ENCODE assay signal across 15 cellular contexts in the genomic region with DNA sequence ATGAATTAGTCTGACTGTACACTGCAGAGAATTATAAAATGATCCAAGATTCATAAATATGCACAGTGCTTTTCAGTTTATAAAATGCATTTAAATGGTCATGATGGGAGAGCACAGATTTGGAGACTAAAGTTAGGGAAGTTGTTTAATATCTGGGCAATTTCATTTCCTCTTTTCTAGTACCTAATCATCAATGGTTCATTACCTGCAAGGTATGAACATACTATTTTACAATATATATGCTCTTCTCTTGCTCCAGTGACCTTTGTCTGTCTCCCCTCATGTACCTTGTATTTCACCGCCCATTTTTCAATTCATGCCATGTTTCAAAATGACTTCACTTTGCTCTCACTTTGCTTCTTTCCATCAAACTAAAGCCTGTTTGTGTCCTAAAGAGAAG.
DNase-seq lines count a peak whose midpoint lies in the region; ATAC-seq, FAIRE-seq and TF ChIP-seq lines count a peak whose summit lies in the region.
"Had no signal": no experiment of that assay in that cellular context is flagged by ENCODE, and none has a peak within 500 bp of the region (broad histone marks: within the 10 kb centered on the region; RNA-seq: fewer than 3 reads in every experiment).

No MANE protein-coding gene starts in this region.

- no peaks in the 10 kb centered on the region for H4K20me1 ChIP-seq in GM12878 (ENCODE audit: control insufficient read depth, insufficient read depth)
- no peaks in the 10 kb centered on the region for H4K20me1 ChIP-seq in neural cell (ENCODE audit: insufficient read depth)
- H4K20me1 ChIP-seq: BLaER1 treated with 17β-estradiol and CSF1 and Interleukin-3, amounts not matched to agents 10 nM and 100 nM had no signal

- H3K9me3 ChIP-seq in GM12878 (replicated peaks; ENCODE audit: control insufficient read depth, insufficient read depth, low read length) (no peaks in the 10 kb centered on the region), neural cell (ENCODE audit: low read length) (no peaks in the 10 kb centered on the region), esophagus squamous epithelium (no peaks in the 10 kb centered on the region)
- H3K9me3 ChIP-seq: BLaER1 treated with 17β-estradiol and CSF1 and Interleukin-3, amounts not matched to agents 10 nM and 100 nM had no signal

- RAD21 ChIA-PET in GM12878 (lab: Charles Lee; ENCODE audit: unreplicated experiment) = no interaction called here

- peak; percentile 51 for ATAC-seq in HG02870 (IDR thresholded peaks at IDR 0.05; ENCODE audit: unreplicated experiment)
- peak; percentile 70 for ATAC-seq in GM12878
- no peak for ATAC-seq in HG02885 (IDR thresholded peaks at IDR 0.05; ENCODE audit: poor library complexity, unreplicated experiment)
- ATAC-seq: K562 had no signal

- peaks cover 3% of the 10 kb centered on the region; the same call in 1 of the 2 replicates for H3K4me1 ChIP-seq in GM12878 (ENCODE audit: control insufficient read depth, insufficient read depth, low read length)
- H3K4me1 ChIP-seq in esophagus squamous epithelium = no peaks in the 10 kb centered on the region
- H3K4me1 ChIP-seq: BLaER1 treated with 17β-estradiol and CSF1 and Interleukin-3, amounts not matched to agents 10 nM and 100 nM had no signal

- BruUV-seq in GM12878 (replicated peaks; lab: Mats Ljungman, UMichigan) = no TSS peak

- no peak overlapping the region for H3K27ac ChIP-seq in GM12878 (ENCODE audit: control insufficient read depth, insufficient read depth)
- H3K27ac ChIP-seq in neural cell (ENCODE audit: low read length) = peak overlapping the region; percentile 64
- H3K27ac ChIP-seq in esophagus squamous epithelium = no peak overlapping the region
- H3K27ac ChIP-seq: BLaER1 treated with 17β-estradiol and CSF1 and Interleukin-3, amounts not matched to agents 10 nM and 100 nM had no signal

- no peak for TF ChIP-seq POLR2A in GM12878 (IDR thresholded peaks at IDR 0.05; ENCODE audit: low read depth, low read length)
- no peak for TF ChIP-seq POLR2A in esophagus squamous epithelium (IDR thresholded peaks at IDR 0.05)

- no peaks in the 10 kb centered on the region for H3K9me2 ChIP-seq in neural cell (ENCODE audit: insufficient read depth, low read length)

- TF ChIP-seq EP300 in GM12878 (IDR thresholded peaks at IDR 0.05; ENCODE audit: borderline replicate concordance in 1 of 2, control insufficient read depth in 1 of 2, low read depth in 2 of 2, low read length in 2 of 2) (no peak), neural cell (conservative IDR thresholded peaks at IDR 0.05; ENCODE audit: poor library complexity, severe bottlenecking) (no peak)

- intact Hi-C loops in GM12878 (cut with micrococcal nuclease; ENCODE audit: unreplicated experiment) (no loop called here), esophagus squamous epithelium (cut with DNase I) (no loop called here)

- TF ChIP-seq RAD21 in GM12878 (IDR thresholded peaks at IDR 0.05; ENCODE audit: insufficient read depth, low read depth, low read length) (no peak), neural cell (conservative IDR thresholded peaks at IDR 0.05) (no peak)

- no peak for FAIRE-seq in GM12878 (lab: Jason Lieb, UNC)
- FAIRE-seq: K562 had no signal

- no peaks in the 10 kb centered on the region for H3F3A ChIP-seq in neural cell (ENCODE audit: insufficient read depth, low read length, poor library complexity, severe bottlenecking)

- H3K36me3 ChIP-seq in GM06990 (ENCODE audit: control insufficient read depth, insufficient read depth, low read length) (no peaks in the 10 kb centered on the region), GM12878 (ENCODE audit: control insufficient read depth in 2 of 2, insufficient read depth in 2 of 2, low read length in 1 of 2) (no peaks in the 10 kb centered on the region), neural cell (ENCODE audit: insufficient read depth, low read length) (no peaks in the 10 kb centered on the region), esophagus squamous epithelium (no peaks in the 10 kb centered on the region)
- H3K36me3 ChIP-seq: BLaER1 treated with 17β-estradiol and CSF1 and Interleukin-3, amounts not matched to agents 10 nM and 100 nM had no signal

- CTCF ChIA-PET in GM12878 (lab: Yijun Ruan, JAX) = no interaction called here

- H2AFZ ChIP-seq in GM12878 (ENCODE audit: control insufficient read depth, low read depth, low read length) (no peak overlapping the region), neural cell (ENCODE audit: low read depth, low read length) (no peak overlapping the region)

- H3K4me3 ChIP-seq in GM06990 (replicated peaks; ENCODE audit: low read depth, low read length) = no peak overlapping the region
- H3K4me3 ChIP-seq in GM12878 = no peak overlapping the region
- no peak overlapping the region for H3K4me3 ChIP-seq in neural cell (ENCODE audit: low read length)
- H3K4me3 ChIP-seq in esophagus squamous epithelium = no peak overlapping the region
- H3K4me3 ChIP-seq: BLaER1 treated with 17β-estradiol and CSF1 and Interleukin-3, amounts not matched to agents 10 nM and 100 nM; K562 had no signal

- H3K9ac ChIP-seq in GM12878 (ENCODE audit: control insufficient read depth, insufficient read depth, low read length) (no peak overlapping the region), neural cell (ENCODE audit: low read length) (no peak overlapping the region)
- H3K9ac ChIP-seq: BLaER1 treated with 17β-estradiol and CSF1 and Interleukin-3, amounts not matched to agents 10 nM and 100 nM had no signal

- TF ChIP-seq CTCF in GM06990 (IDR thresholded peaks at IDR 0.05; ENCODE audit: insufficient read depth, low read length, poor library complexity, severe bottlenecking) (no peak), GM12878 (IDR thresholded peaks at IDR 0.05 in 2 of 3, conservative IDR thresholded peaks at IDR 0.05 in 1 of 3; ENCODE audit: control insufficient read depth in 2 of 3, extremely low read depth in 1 of 3, insufficient read depth in 1 of 3, low read depth in 3 of 3, low read length in 3 of 3) (no peak), neural cell (IDR thresholded peaks at IDR 0.05; ENCODE audit: poor library complexity, severe bottlenecking) (no peak), esophagus squamous epithelium (IDR thresholded peaks at IDR 0.05) (no peak)

- SMC1A ChIA-PET in GM12878 (lab: Charles Lee; ENCODE audit: uncharacterized antibody, unreplicated experiment) = interaction anchor here (1.0 kb wide), 1 partner anchor 10 kb away, joined by 3 read pairs; no protein-coding TSS in a partner anchor

- H3K4me2 ChIP-seq in GM12878 (ENCODE audit: control insufficient read depth, insufficient read depth) = no peak overlapping the region; the same call in 1 of the 2 replicates
- no peak overlapping the region for H3K4me2 ChIP-seq in neural cell (ENCODE audit: low read length)
- H3K4me2 ChIP-seq: BLaER1 treated with 17β-estradiol and CSF1 and Interleukin-3, amounts not matched to agents 10 nM and 100 nM had no signal

- in situ Hi-C loops in GM12878 (cut with MboI) = no loop called here

- 4% methylated on average over 1 of the region's 1 CpG for WGBS in GM12878 (ENCODE audit: insufficient coverage, insufficient replicate concordance, low lambda C conversion rate, missing lambda C conversion rate)
- 95 to 96% methylated on average over 1 of the region's 1 CpG for WGBS in esophagus squamous epithelium, 2 donors

- DNase-seq in GM06990 (ENCODE audit: extremely low read depth, insufficient read length) = peak; percentile 8
- no peak for DNase-seq in GM12878 (ENCODE audit: low read depth, low spot score)
- DNase-seq in esophagus squamous epithelium (lab: John Stamatoyannopoulos, UW) = no peak
- no peak for DNase-seq in stimulated activated CD4-positive, alpha-beta T cell treated with anti-CD3 and anti-CD28 coated beads, Interleukin-12 subunit alpha, Interleukin-12 subunit beta, amount 100 ng/mL, for 4 hours
- DNase-seq: ACHN; CD4-positive, CD25-positive, alpha-beta regulatory T cell; DMS53; GF-D8; GOT3; H9 had no signal

- POLR2A ChIA-PET in GM12878 (lab: Charles Lee) = no interaction called here

- H3K79me2 ChIP-seq in GM12878 (ENCODE audit: control insufficient read depth, insufficient read depth, low read length) = no peaks in the 10 kb centered on the region
- H3K79me2 ChIP-seq in neural cell (replicated peaks; ENCODE audit: insufficient read depth, low read length) = no peaks in the 10 kb centered on the region

- H3K27me3 ChIP-seq in GM06990 (replicated peaks; ENCODE audit: control insufficient read depth, insufficient read depth, low read length) (no peaks in the 10 kb centered on the region), GM12878 (replicated peaks in 1 of 2; ENCODE audit: control insufficient read depth in 2 of 2, insufficient read depth in 2 of 2, low read length in 1 of 2) (no peaks in the 10 kb centered on the region), neural cell (ENCODE audit: insufficient read depth, low read depth, low read length) (no peaks in the 10 kb centered on the region), esophagus squamous epithelium (no peaks in the 10 kb centered on the region)
- H3K27me3 ChIP-seq: BLaER1 treated with 17β-estradiol and CSF1 and Interleukin-3, amounts not matched to agents 10 nM and 100 nM had no signal

TF ChIP-seq in GM12878, 131 proteins besides CTCF, POLR2A, EP300 and RAD21:
- TF ChIP-seq PML (IDR thresholded peaks at IDR 0.05; ENCODE audit: low read length) (no peak), ATF3 (IDR thresholded peaks at IDR 0.05; ENCODE audit: borderline replicate concordance, extremely low read depth, low read depth, low read length) (no peak), YBX1 (IDR thresholded peaks at IDR 0.05) (no peak), TCF3 (IDR thresholded peaks at IDR 0.05; ENCODE audit: borderline replicate concordance, insufficient read depth, low read depth, low read length) (no peak), NR2C1 (IDR thresholded peaks at IDR 0.05) (no peak), SPI1 (IDR thresholded peaks at IDR 0.05; ENCODE audit: borderline replicate concordance, insufficient read depth, low read depth, low read length) (peak; percentile 56)

TF ChIP-seq in neural cell, 6 proteins besides CTCF, POLR2A, EP300 and RAD21 (continues in another document):
- no peak for TF ChIP-seq SMC3 (conservative IDR thresholded peaks at IDR 0.05; ENCODE audit: poor library complexity)
